In the genomic region with DNA sequence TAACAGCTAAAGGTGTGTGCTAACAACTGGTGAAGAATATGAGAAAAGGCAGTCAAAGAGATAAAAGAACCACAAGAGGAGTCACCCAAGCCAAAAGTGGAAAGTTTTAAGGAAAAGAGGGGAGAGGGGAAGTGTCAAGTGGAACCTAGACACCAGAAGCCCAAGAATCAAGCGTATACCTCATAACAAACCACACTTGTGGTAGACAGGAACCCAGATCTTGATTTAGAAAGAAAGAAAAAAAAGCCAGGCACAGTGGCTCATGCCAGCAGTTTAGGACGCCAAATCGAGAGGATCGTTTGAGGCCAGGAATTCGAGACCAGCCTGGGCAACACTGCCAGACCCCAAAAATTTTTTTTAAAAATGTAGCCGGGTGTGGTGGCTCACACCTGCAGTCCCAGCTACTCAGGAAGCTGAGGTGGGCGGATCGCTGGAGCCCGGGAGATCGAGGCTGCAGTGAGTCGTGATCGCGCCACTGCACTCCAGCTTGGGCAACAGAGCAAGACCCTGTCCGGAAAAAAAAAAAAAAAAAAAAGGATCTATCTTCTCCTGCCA, we compare ENCODE assay signal across 1 cellular context.
TF ChIP-seq lines count a peak whose summit lies in the region.

No MANE protein-coding gene starts in this region.

TF ChIP-seq in H1, 55 proteins besides CTCF, POLR2A, EP300 and RAD21:
- TF ChIP-seq SRF (IDR thresholded peaks at IDR 0.05; ENCODE audit: low read depth, low read length): no peak
- TF ChIP-seq, protein P1, sequence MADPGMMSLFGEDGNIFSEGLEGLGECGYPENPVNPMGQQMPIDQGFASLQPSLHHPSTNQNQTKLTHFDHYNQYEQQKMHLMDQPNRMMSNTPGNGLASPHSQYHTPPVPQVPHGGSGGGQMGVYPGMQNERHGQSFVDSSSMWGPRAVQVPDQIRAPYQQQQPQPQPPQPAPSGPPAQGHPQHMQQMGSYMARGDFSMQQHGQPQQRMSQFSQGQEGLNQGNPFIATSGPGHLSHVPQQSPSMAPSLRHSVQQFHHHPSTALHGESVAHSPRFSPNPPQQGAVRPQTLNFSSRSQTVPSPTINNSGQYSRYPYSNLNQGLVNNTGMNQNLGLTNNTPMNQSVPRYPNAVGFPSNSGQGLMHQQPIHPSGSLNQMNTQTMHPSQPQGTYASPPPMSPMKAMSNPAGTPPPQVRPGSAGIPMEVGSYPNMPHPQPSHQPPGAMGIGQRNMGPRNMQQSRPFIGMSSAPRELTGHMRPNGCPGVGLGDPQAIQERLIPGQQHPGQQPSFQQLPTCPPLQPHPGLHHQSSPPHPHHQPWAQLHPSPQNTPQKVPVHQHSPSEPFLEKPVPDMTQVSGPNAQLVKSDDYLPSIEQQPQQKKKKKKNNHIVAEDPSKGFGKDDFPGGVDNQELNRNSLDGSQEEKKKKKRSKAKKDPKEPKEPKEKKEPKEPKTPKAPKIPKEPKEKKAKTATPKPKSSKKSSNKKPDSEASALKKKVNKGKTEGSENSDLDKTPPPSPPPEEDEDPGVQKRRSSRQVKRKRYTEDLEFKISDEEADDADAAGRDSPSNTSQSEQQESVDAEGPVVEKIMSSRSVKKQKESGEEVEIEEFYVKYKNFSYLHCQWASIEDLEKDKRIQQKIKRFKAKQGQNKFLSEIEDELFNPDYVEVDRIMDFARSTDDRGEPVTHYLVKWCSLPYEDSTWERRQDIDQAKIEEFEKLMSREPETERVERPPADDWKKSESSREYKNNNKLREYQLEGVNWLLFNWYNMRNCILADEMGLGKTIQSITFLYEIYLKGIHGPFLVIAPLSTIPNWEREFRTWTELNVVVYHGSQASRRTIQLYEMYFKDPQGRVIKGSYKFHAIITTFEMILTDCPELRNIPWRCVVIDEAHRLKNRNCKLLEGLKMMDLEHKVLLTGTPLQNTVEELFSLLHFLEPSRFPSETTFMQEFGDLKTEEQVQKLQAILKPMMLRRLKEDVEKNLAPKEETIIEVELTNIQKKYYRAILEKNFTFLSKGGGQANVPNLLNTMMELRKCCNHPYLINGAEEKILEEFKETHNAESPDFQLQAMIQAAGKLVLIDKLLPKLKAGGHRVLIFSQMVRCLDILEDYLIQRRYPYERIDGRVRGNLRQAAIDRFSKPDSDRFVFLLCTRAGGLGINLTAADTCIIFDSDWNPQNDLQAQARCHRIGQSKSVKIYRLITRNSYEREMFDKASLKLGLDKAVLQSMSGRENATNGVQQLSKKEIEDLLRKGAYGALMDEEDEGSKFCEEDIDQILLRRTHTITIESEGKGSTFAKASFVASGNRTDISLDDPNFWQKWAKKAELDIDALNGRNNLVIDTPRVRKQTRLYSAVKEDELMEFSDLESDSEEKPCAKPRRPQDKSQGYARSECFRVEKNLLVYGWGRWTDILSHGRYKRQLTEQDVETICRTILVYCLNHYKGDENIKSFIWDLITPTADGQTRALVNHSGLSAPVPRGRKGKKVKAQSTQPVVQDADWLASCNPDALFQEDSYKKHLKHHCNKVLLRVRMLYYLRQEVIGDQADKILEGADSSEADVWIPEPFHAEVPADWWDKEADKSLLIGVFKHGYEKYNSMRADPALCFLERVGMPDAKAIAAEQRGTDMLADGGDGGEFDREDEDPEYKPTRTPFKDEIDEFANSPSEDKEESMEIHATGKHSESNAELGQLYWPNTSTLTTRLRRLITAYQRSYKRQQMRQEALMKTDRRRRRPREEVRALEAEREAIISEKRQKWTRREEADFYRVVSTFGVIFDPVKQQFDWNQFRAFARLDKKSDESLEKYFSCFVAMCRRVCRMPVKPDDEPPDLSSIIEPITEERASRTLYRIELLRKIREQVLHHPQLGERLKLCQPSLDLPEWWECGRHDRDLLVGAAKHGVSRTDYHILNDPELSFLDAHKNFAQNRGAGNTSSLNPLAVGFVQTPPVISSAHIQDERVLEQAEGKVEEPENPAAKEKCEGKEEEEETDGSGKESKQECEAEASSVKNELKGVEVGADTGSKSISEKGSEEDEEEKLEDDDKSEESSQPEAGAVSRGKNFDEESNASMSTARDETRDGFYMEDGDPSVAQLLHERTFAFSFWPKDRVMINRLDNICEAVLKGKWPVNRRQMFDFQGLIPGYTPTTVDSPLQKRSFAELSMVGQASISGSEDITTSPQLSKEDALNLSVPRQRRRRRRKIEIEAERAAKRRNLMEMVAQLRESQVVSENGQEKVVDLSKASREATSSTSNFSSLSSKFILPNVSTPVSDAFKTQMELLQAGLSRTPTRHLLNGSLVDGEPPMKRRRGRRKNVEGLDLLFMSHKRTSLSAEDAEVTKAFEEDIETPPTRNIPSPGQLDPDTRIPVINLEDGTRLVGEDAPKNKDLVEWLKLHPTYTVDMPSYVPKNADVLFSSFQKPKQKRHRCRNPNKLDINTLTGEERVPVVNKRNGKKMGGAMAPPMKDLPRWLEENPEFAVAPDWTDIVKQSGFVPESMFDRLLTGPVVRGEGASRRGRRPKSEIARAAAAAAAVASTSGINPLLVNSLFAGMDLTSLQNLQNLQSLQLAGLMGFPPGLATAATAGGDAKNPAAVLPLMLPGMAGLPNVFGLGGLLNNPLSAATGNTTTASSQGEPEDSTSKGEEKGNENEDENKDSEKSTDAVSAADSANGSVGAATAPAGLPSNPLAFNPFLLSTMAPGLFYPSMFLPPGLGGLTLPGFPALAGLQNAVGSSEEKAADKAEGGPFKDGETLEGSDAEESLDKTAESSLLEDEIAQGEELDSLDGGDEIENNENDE (IDR thresholded peaks at IDR 0.05; ENCODE audit: insufficient replicate concordance, low read length): no peak
- no peak for TF ChIP-seq GTF2F1 (IDR thresholded peaks at IDR 0.05; ENCODE audit: borderline replicate concordance, low read depth, low read length)
TF ChIP-seq in H1: peak in this region for 0.
